Comparison of ENCODE assay signal across 29 cellular contexts in genomic region chr12:22551624-22552023, GRCh38.
"Had no signal": no experiment of that assay in that cellular context is flagged by ENCODE, and none has a peak within 500 bp of the region (broad histone marks: within the 10 kb centered on the region; RNA-seq: fewer than 3 reads in every experiment).

No MANE protein-coding gene starts in this region.

- H3K27ac ChIP-seq: adrenal gland, pancreas, prostate gland, skin epidermis, suprapubic skin, tibial artery, upper lobe of right lung had no signal

- H3K36me3 ChIP-seq: adrenal gland, pancreas, prostate gland, stomach, suprapubic skin, tibial artery, upper lobe of right lung had no signal

- FAIRE-seq: astrocyte, kidney, pancreas had no signal

- H3K9me3 ChIP-seq: adrenal gland, pancreas, prostate gland, upper lobe of right lung had no signal

- H3K4me1 ChIP-seq: adrenal gland, pancreas, prostate gland, suprapubic skin, tibial artery, upper lobe of right lung had no signal

- ATAC-seq: effector memory CD8-positive, alpha-beta T cell; left colon; pancreas; sciatic nerve; upper lobe of right lung had no signal

- H3K4me3 ChIP-seq: adrenal gland, pancreas, prostate gland, skin epidermis, stomach, suprapubic skin, tibial artery, upper lobe of right lung had no signal

- H3K27me3 ChIP-seq: adrenal gland, pancreas, stomach, upper lobe of right lung had no signal

- DNase-seq: activated CD4-positive, alpha-beta T cell treated with anti-CD3 and anti-CD28 coated beads for 48 hours; activated CD4-positive, alpha-beta T cell treated with anti-CD3 and anti-CD28 coated beads, Interleukin-2, amount 50 U/mL, for 48 hours; activated CD4-positive, CD25-positive, alpha-beta regulatory T cell; activated CD8-positive, alpha-beta memory T cell treated with anti-CD3 and anti-CD28 coated beads for 24 hours; activated gamma-delta T cell treated with Interleukin-2 at 50 U/mL for 16 hours; adrenal gland; caudate nucleus; cortex of kidney; effector memory CD8-positive, alpha-beta T cell; erythroblast; head of caudate nucleus; hippocampal formation; immature natural killer cell; kidney; left colon; naive B cell; nucleus accumbens; pancreas; retina; stimulated activated CD4-positive, alpha-beta T cell treated with anti-CD3 and anti-CD28 coated beads, Interleukin-12 subunit alpha, Interleukin-12 subunit beta, amount 100 ng/mL, for 4 hours; stimulated activated CD4-positive, alpha-beta T cell treated with anti-CD3 and anti-CD28 coated beads, Interleukin-4, amount 100 ng/mL, for 1 hour; stomach; tibial artery; upper lobe of right lung had no signal
